8 cellular contexts compared by ENCODE assay signal in genomic region chr6:111872521-111873177, GRCh38. TPM values are rescaled to one million over a fixed set of nuclear protein-coding genes. Genes with fewer than 3 reads are reported as not detected.
A peak's percentile ranks its signal among the peaks of the same experiment; 100 is the strongest.
DNase-seq lines count a peak whose midpoint lies in the region; ATAC-seq and TF ChIP-seq lines count a peak whose summit lies in the region.

No MANE protein-coding gene starts in this region.

- no peaks in the 10 kb centered on the region for H3K27me3 ChIP-seq in CD4-positive, CD25-positive, alpha-beta regulatory T cell (ENCODE audit: control insufficient read depth, insufficient read depth, low read length)
- H3K27me3 ChIP-seq in colonic mucosa (peaks cover 19% of the 10 kb centered on the region), lower lobe of right lung (ENCODE audit: low read depth) (no peaks in the 10 kb centered on the region)

- intact Hi-C loops in colonic mucosa (cut with DNase I), result loop anchor here (10.0 kb wide), 1 partner anchor 158 kb away; no protein-coding TSS in a partner anchor
- intact Hi-C loops in lower lobe of right lung (cut with DNase I), result no loop called here

- H3K4me1 Mint-ChIP-seq in CD4-positive, CD25-positive, alpha-beta regulatory T cell, result peaks cover 18 to 49% (median 39%) of the 10 kb centered on the region in 4 donors

- H3K4me3 Mint-ChIP-seq in CD4-positive, CD25-positive, alpha-beta regulatory T cell, result peak overlapping the region; percentile 97 to 100 (median 98)

- no peaks in the 10 kb centered on the region for H3K9me3 Mint-ChIP-seq in CD4-positive, CD25-positive, alpha-beta regulatory T cell

- TF ChIP-seq CTCF in colonic mucosa (IDR thresholded peaks at IDR 0.05) (no peak), lower lobe of right lung (IDR thresholded peaks at IDR 0.05) (no peak)

- H3K36me3 ChIP-seq in CD4-positive, CD25-positive, alpha-beta regulatory T cell (ENCODE audit: control insufficient read depth, insufficient read depth, low read length), result no peaks in the 10 kb centered on the region
- H3K36me3 ChIP-seq in colonic mucosa (no peaks in the 10 kb centered on the region), lower lobe of right lung (no peaks in the 10 kb centered on the region)

- peak overlapping the region in 2 of 3 donors; percentile 97 to 98 for H3K27ac Mint-ChIP-seq in CD4-positive, CD25-positive, alpha-beta regulatory T cell

- H3K9ac ChIP-seq in colonic mucosa (ENCODE audit: low read depth in 2 of 2, low read length in 2 of 2), result peak overlapping the region in 1 of 2 donors; percentile 75

- peak; percentile 52 to 72 (median 69) for DNase-seq in CD4-positive, CD25-positive, alpha-beta regulatory T cell
- DNase-seq in HuH-7 (ENCODE audit: low spot score), result peak; percentile 31
- peak; percentile 45 to 48 for DNase-seq in activated CD4-positive, alpha-beta T cell treated with anti-CD3 and anti-CD28 coated beads for 24 hours (ENCODE audit: low read depth in 2 of 2)
- DNase-seq in colonic mucosa, result peak; percentile 42
- peak; percentile 46 for DNase-seq in lower lobe of right lung
- DNase-seq in stimulated activated CD8-positive, alpha-beta memory T cell treated with anti-CD3 and anti-CD28 coated beads, Interleukin-12 subunit alpha, Interleukin-12 subunit beta, amount 100 ng/mL, for 1 hour (ENCODE audit: low read depth), result peak; percentile 43
- no peak for DNase-seq in HPDE6-E6E7 (ENCODE audit: extremely low spot score)

- peak overlapping the region; percentile 98 for H3K4me3 ChIP-seq in CD4-positive, CD25-positive, alpha-beta regulatory T cell (ENCODE audit: low read depth, low read length)
- H3K4me3 ChIP-seq in colonic mucosa, result peak overlapping the region; percentile 42
- H3K4me3 ChIP-seq in lower lobe of right lung, result peak overlapping the region; percentile 68

- peaks cover 52% of the 10 kb centered on the region for H3K4me1 ChIP-seq in CD4-positive, CD25-positive, alpha-beta regulatory T cell (ENCODE audit: control insufficient read depth, insufficient read depth, low read length, poor library complexity, severe bottlenecking)
- H3K4me1 ChIP-seq in colonic mucosa, result no peaks in the 10 kb centered on the region
- peaks cover 37% of the 10 kb centered on the region for H3K4me1 ChIP-seq in lower lobe of right lung

- H3K27me3 Mint-ChIP-seq in CD4-positive, CD25-positive, alpha-beta regulatory T cell, result peaks cover 10% of the 10 kb centered on the region

- H3K27ac ChIP-seq in CD4-positive, CD25-positive, alpha-beta regulatory T cell (ENCODE audit: insufficient read depth, low read length, poor library complexity, severe bottlenecking), result peak overlapping the region; percentile 95
- H3K27ac ChIP-seq in colonic mucosa, result peak overlapping the region; percentile 37
- peak overlapping the region; percentile 78 for H3K27ac ChIP-seq in lower lobe of right lung

- peaks cover 5% of the 10 kb centered on the region for H3K36me3 Mint-ChIP-seq in CD4-positive, CD25-positive, alpha-beta regulatory T cell

- ATAC-seq in CD4-positive, CD25-positive, alpha-beta regulatory T cell (ENCODE audit: low read depth in 2 of 2), result peak in 1 of 2 donors; percentile 2
- peak; percentile 18 for ATAC-seq in GM21423 (IDR thresholded peaks at IDR 0.05; ENCODE audit: unreplicated experiment)
- ATAC-seq in lower lobe of right lung, result peak in 1 of 2 donors; percentile 2

- H3K9me3 ChIP-seq in CD4-positive, CD25-positive, alpha-beta regulatory T cell (ENCODE audit: control insufficient read depth in 2 of 2, low read length in 2 of 2), result no peaks in the 10 kb centered on the region
- H3K9me3 ChIP-seq in colonic mucosa (no peaks in the 10 kb centered on the region), lower lobe of right lung (no peaks in the 10 kb centered on the region)

RNA-seq across cellular contexts. Expression of gene FYN, which starts 0.6 kb away (rescaled TPM):
- total RNA-seq in CD4-positive, CD25-positive, alpha-beta regulatory T cell, result 592 TPM
- 100 to 1,000 TPM; 267 to 320 (median 288) TPM for polyA plus RNA-seq in CD4-positive, CD25-positive, alpha-beta regulatory T cell
- total RNA-seq in colonic mucosa, result 10 to 100 TPM; 11.3 to 21.5 TPM
- 99.2 TPM for total RNA-seq in lower lobe of right lung

Comparison
In these comparisons a context has a peak if more than half of its experiments do, and no peak if none do; other contexts are left out.
1. H3K27ac ChIP-seq: peak in every context shown above with its lines; median percentile 95 in CD4-positive, CD25-positive, alpha-beta regulatory T cell; 78 in lower lobe of right lung; 37 in colonic mucosa.
2. H3K4me3 ChIP-seq: peak in every context shown above with its lines; median percentile 98 in CD4-positive, CD25-positive, alpha-beta regulatory T cell; 68 in lower lobe of right lung; 42 in colonic mucosa.